Comparison of ENCODE assay signal across 8 cellular contexts in genomic region chr10:72257051-72257892, GRCh38. TPM values are rescaled to one million over a fixed set of nuclear protein-coding genes. Genes with fewer than 3 reads are reported as not detected.
DNase-seq lines count a peak whose midpoint lies in the region; ATAC-seq and TF ChIP-seq lines count a peak whose summit lies in the region.

No MANE protein-coding gene starts in this region.

- POLR2A ChIA-PET in AG04450 (lab: Yijun Ruan, JAX) (interaction anchor here (4.9 kb wide), 1 partner anchor 17 kb away, joined by 63 read pairs; the partner anchor contains the start of gene DDIT4), HEK293 (lab: Yijun Ruan, JAX) (interaction anchor here (2.8 to 5.8 kb wide), 2 partner anchors 16 to 17 kb away, joined by 23 to 120 read pairs; partner anchors contain the start of gene DDIT4)

- no peaks in the 10 kb centered on the region for H3K9me3 Mint-ChIP-seq in activated naive CD8-positive, alpha-beta T cell (ENCODE audit: low read depth)
- H3K9me3 Mint-ChIP-seq in memory B cell = no peaks in the 10 kb centered on the region

- H3K27me3 Mint-ChIP-seq in activated naive CD8-positive, alpha-beta T cell = no peaks in the 10 kb centered on the region
- no peaks in the 10 kb centered on the region for H3K27me3 Mint-ChIP-seq in memory B cell

- CTCF ChIA-PET in AG04450 (lab: Charles Lee) (no interaction called here), HEK293 (lab: Yijun Ruan, JAX) (no interaction called here)

- peak overlapping the region; percentile 2 for H3K4me3 Mint-ChIP-seq in activated naive CD8-positive, alpha-beta T cell
- peak overlapping the region; percentile 74 for H3K4me3 Mint-ChIP-seq in memory B cell

- DNase-seq in AG04450 (ENCODE audit: low read depth, low spot score) = no peak
- peak in 1 of 2 donors; percentile 31 for DNase-seq in memory B cell (ENCODE audit: low spot score in 2 of 2)
- DNase-seq in iPS-NIHi11 (ENCODE audit: low spot score) = no peak
- no peak for DNase-seq in SW480 (ENCODE audit: low spot score)

- peaks cover 26% of the 10 kb centered on the region for H3K4me1 ChIP-seq in HEK293 (ENCODE audit: control insufficient read depth, insufficient read depth, low read length)

- ATAC-seq in memory B cell (ENCODE audit: low read depth) (peak; percentile 60), HG03571 (IDR thresholded peaks at IDR 0.05; ENCODE audit: unreplicated experiment) (no peak), GM21528 (IDR thresholded peaks at IDR 0.05; ENCODE audit: low FRiP score, unreplicated experiment) (no peak)

- no peaks in the 10 kb centered on the region for H3K27me3 ChIP-seq in AG04450 (ENCODE audit: control insufficient read depth, insufficient read depth, low read length)

- H3K4me1 Mint-ChIP-seq in activated naive CD8-positive, alpha-beta T cell (ENCODE audit: low read depth) = peaks cover 77% of the 10 kb centered on the region
- peaks cover 51% of the 10 kb centered on the region for H3K4me1 Mint-ChIP-seq in memory B cell

- H3K36me3 ChIP-seq in HEK293 (ENCODE audit: control insufficient read depth in 2 of 2, insufficient read depth in 1 of 2, low read length in 2 of 2) = no peaks in the 10 kb centered on the region

- peak overlapping the region; percentile 11 for H3K27ac ChIP-seq in AG04450 (ENCODE audit: low read depth, low read length)
- no peak overlapping the region for H3K27ac ChIP-seq in HEK293 (ENCODE audit: extremely low read depth, low read depth, low read length)

- H3K9me3 ChIP-seq in AG04450 (ENCODE audit: control insufficient read depth, insufficient read depth, low read length) (no peaks in the 10 kb centered on the region), HEK293 (ENCODE audit: control insufficient read depth, insufficient read depth, low read depth, low read length) (no peaks in the 10 kb centered on the region)

- peak overlapping the region; percentile 11 for H3K27ac Mint-ChIP-seq in activated naive CD8-positive, alpha-beta T cell
- peak overlapping the region; percentile 94 for H3K27ac Mint-ChIP-seq in memory B cell

- no peak for TF ChIP-seq CTCF in AG04450 (IDR thresholded peaks at IDR 0.05; ENCODE audit: low read depth, low read length)
- TF ChIP-seq CTCF in HEK293 (tag by site-specific recombination; IDR thresholded peaks at IDR 0.05) = no peak

- no peaks in the 10 kb centered on the region for H3K36me3 Mint-ChIP-seq in activated naive CD8-positive, alpha-beta T cell
- H3K36me3 Mint-ChIP-seq in memory B cell = no peaks in the 10 kb centered on the region

- H3K4me3 ChIP-seq in AG04450 (ENCODE audit: low read depth, low read length) (no peak overlapping the region), HEK293 (ENCODE audit: low read depth, low read length) (no peak overlapping the region)

TF ChIP-seq in HEK293, 187 proteins besides CTCF, POLR2A, EP300 and RAD21 (continues in another document):
- no peak for TF ChIP-seq ZNF639 (tag by site-specific recombination; IDR thresholded peaks at IDR 0.05)
- TF ChIP-seq ZNF747 (tag by site-specific recombination; IDR thresholded peaks at IDR 0.05) = no peak
- no peak for TF ChIP-seq ZNF501 (tag by site-specific recombination; IDR thresholded peaks at IDR 0.05)
- TF ChIP-seq HOXD13 (CRISPR knock-in tag; IDR thresholded peaks at IDR 0.05; ENCODE audit: borderline replicate concordance) = no peak
- no peak for TF ChIP-seq ZNF571 (tag by site-specific recombination; IDR thresholded peaks at IDR 0.05)
- no peak for TF ChIP-seq ZNF433 (tag by site-specific recombination; IDR thresholded peaks at IDR 0.05; ENCODE audit: low read depth)
- no peak for TF ChIP-seq ZNF366 (tag by site-specific recombination; conservative IDR thresholded peaks at IDR 0.05)
- TF ChIP-seq ZBTB48 (tag by site-specific recombination; IDR thresholded peaks at IDR 0.05) = no peak
- no peak for TF ChIP-seq ZNF560 (tag by site-specific recombination; IDR thresholded peaks at IDR 0.05; ENCODE audit: borderline replicate concordance)
- no peak for TF ChIP-seq HOXC10 (CRISPR knock-in tag; IDR thresholded peaks at IDR 0.05)
- no peak for TF ChIP-seq ZNF626 (tag by site-specific recombination; IDR thresholded peaks at IDR 0.05)
- no peak for TF ChIP-seq ZNF48 (tag by site-specific recombination; IDR thresholded peaks at IDR 0.05)
- TF ChIP-seq ZNF610 (tag by site-specific recombination; IDR thresholded peaks at IDR 0.05; ENCODE audit: borderline replicate concordance) = no peak
- no peak for TF ChIP-seq ZNF514 (tag by site-specific recombination; IDR thresholded peaks at IDR 0.05)
- TF ChIP-seq ZNF24 (tag by site-specific recombination; IDR thresholded peaks at IDR 0.05) = no peak
- TF ChIP-seq ZBTB1 (tag by site-specific recombination; IDR thresholded peaks at IDR 0.05) = no peak
- no peak for TF ChIP-seq TSHZ1 (tag by site-specific recombination; IDR thresholded peaks at IDR 0.05; ENCODE audit: borderline replicate concordance)
- TF ChIP-seq ZBTB8A (tag by site-specific recombination; IDR thresholded peaks at IDR 0.05) = no peak
- no peak for TF ChIP-seq ZFP37 (tag by site-specific recombination; IDR thresholded peaks at IDR 0.05)
- no peak for TF ChIP-seq ZNF248 (tag by site-specific recombination; IDR thresholded peaks at IDR 0.05)
- TF ChIP-seq KLF10 (tag by site-specific recombination; IDR thresholded peaks at IDR 0.05) = no peak
- peak; percentile 74 for TF ChIP-seq SCRT2 (tag by site-specific recombination; IDR thresholded peaks at IDR 0.05)
- no peak for TF ChIP-seq ZNF76 (tag by site-specific recombination; IDR thresholded peaks at IDR 0.05; ENCODE audit: borderline replicate concordance, low read depth)
- TF ChIP-seq ZNF768 (tag by site-specific recombination; IDR thresholded peaks at IDR 0.05) = no peak
- peak; percentile 38; the same call in 1 of the 2 replicates for TF ChIP-seq ZFHX2 (tag by site-specific recombination; conservative IDR thresholded peaks at IDR 0.05)
- no peak for TF ChIP-seq ZNF837 (tag by site-specific recombination; IDR thresholded peaks at IDR 0.05)
- no peak for TF ChIP-seq ZNF701 (tag by site-specific recombination; IDR thresholded peaks at IDR 0.05)
- TF ChIP-seq PATZ1 (tag by site-specific recombination; IDR thresholded peaks at IDR 0.05) = no peak
- no peak for TF ChIP-seq ZNF544 (tag by site-specific recombination; IDR thresholded peaks at IDR 0.05)
- TF ChIP-seq KLF8 (tag by site-specific recombination; IDR thresholded peaks at IDR 0.05) = no peak

RNA-seq across cellular contexts. Expression of gene DDIT4, which starts 16.5 kb away (rescaled TPM):
- polyA plus RNA-seq in AG04450 (2011; rRNA removed) = 103 and 120 TPM in 2 replicates
- 110 and 132 TPM in 2 replicates for polyA minus RNA-seq in AG04450 (2011; rRNA and poly(A)+ RNA removed)

RNA-seq across cellular contexts. Expression of gene ASCC1, which starts 41.2 kb away (rescaled TPM):
- 36.3 and 43.7 TPM in 2 replicates for polyA plus RNA-seq in AG04450 (2011; rRNA removed)
- 20.2 and 33.2 TPM in 2 replicates for polyA minus RNA-seq in AG04450 (2011; rRNA and poly(A)+ RNA removed)

RNA-seq across cellular contexts. Expression of gene ANAPC16, which starts 41.5 kb away (rescaled TPM):
- 51.1 and 67.0 TPM in 2 replicates for polyA plus RNA-seq in AG04450 (2011; rRNA removed)
- 11.9 and 16.6 TPM in 2 replicates for polyA minus RNA-seq in AG04450 (2011; rRNA and poly(A)+ RNA removed)
